Comparison of ENCODE assay signal across 8 cellular contexts in genomic region chr2:158953926-158954763, GRCh38. TPM values are rescaled to one million over a fixed set of nuclear protein-coding genes. Genes with fewer than 3 reads are reported as not detected.
DNase-seq lines count a peak whose midpoint lies in the region; ATAC-seq and TF ChIP-seq lines count a peak whose summit lies in the region.

No MANE protein-coding gene starts in this region.

- H3K9me3 ChIP-seq in upper lobe of right lung, result no peaks in the 10 kb centered on the region

- H3K27me3 ChIP-seq in upper lobe of right lung, result no peaks in the 10 kb centered on the region

- peaks cover 11% of the 10 kb centered on the region for H3K4me1 ChIP-seq in upper lobe of right lung

- intact Hi-C loops in upper lobe of right lung (cut with DNase I), result no loop called here

- no peaks in the 10 kb centered on the region for H3K36me3 ChIP-seq in upper lobe of right lung

- DNase-seq in activated T-cell treated with anti-CD3 and anti-CD28 coated beads for 24 hours (ENCODE audit: low read depth), result peak; percentile 18
- no peak for DNase-seq in activated T-cell treated with anti-CD3 and anti-CD28 coated beads for 4 hours
- peak; percentile 90 for DNase-seq in LNCaP clone FGC (ENCODE audit: low read depth)
- peak; percentile 37 for DNase-seq in SK-N-DZ (ENCODE audit: low spot score)
- DNase-seq in dermis blood vessel endothelial cell, result peak; percentile 96
- peak; percentile 86 for DNase-seq in myocyte (ENCODE audit: low read depth)
- peak; percentile 77 for DNase-seq in upper lobe of right lung

- no peak overlapping the region for H3K27ac ChIP-seq in upper lobe of right lung

- TF ChIP-seq CTCF in LNCaP clone FGC (IDR thresholded peaks at IDR 0.05; ENCODE audit: control insufficient read depth, extremely low read depth, insufficient read depth) (no peak), upper lobe of right lung (IDR thresholded peaks at IDR 0.05) (no peak)

- ATAC-seq in upper lobe of right lung, result peak; percentile 89
- ATAC-seq in HG03175 (IDR thresholded peaks at IDR 0.05; ENCODE audit: unreplicated experiment), result no peak

- H3K4me3 ChIP-seq in LNCaP clone FGC (ENCODE audit: low read depth, low read length), result no peak overlapping the region
- H3K4me3 ChIP-seq in upper lobe of right lung, result no peak overlapping the region

RNA-seq across cellular contexts. Expression of gene TANC1, which starts 14.3 kb away (rescaled TPM):
- 4.4 and 5.5 TPM in 2 replicates for polyA plus RNA-seq in SK-N-DZ (2014; cell fraction: cytosol; rRNA removed)
- 13.6 and 26.7 TPM in 2 replicates for polyA plus RNA-seq in SK-N-DZ (2014; cell fraction: nucleus; rRNA removed)
- total RNA-seq in dermis blood vessel endothelial cell (92.6 and 99.7 TPM in 2 replicates), myocyte (19.1 and 20.1 TPM in 2 replicates), upper lobe of right lung (60.4 TPM)
- 14.2 TPM for polyA plus RNA-seq in myocyte (2012)
